11 cellular contexts compared by ENCODE assay signal in genomic region chr12:100794441-100795192, GRCh38. TPM values are rescaled to one million over a fixed set of nuclear protein-coding genes. Genes with fewer than 3 reads are reported as not detected.
DNase-seq lines count a peak whose midpoint lies in the region; ATAC-seq, FAIRE-seq and TF ChIP-seq lines count a peak whose summit lies in the region.
"Had no signal": no experiment of that assay in that cellular context is flagged by ENCODE, and none has a peak within 500 bp of the region (broad histone marks: within the 10 kb centered on the region; RNA-seq: fewer than 3 reads in every experiment).

Gene ANO4, plus strand, starts transcription at chr12:100794776. Its CDS starts 107,010 bp downstream, at chr12:100901786.

- BruUV-seq in OCI-LY7 (replicated peaks; lab: Mats Ljungman, UMichigan) (no TSS peak), HepG2 (replicated peaks; lab: Mats Ljungman, UMichigan) (no TSS peak)

- no peaks in the 10 kb centered on the region for H3K9me2 ChIP-seq in OCI-LY7 (ENCODE audit: insufficient read depth, low read length)

- no peak within 1 kb of the TSS for H3K9ac ChIP-seq in HepG2 (ENCODE audit: insufficient read depth, low read depth, low read length)

- peak within 1 kb of the TSS; percentile 80 for H3K4me3 Mint-ChIP-seq in neural crest cell
- H3K4me3 Mint-ChIP-seq: activated T-helper 1 cell treated with anti-CD3 and anti-CD28 coated beads, Interleukin-12 subunit alpha, Interleukin-12 subunit beta, Interleukin-2, Interleukin-4 antibody, amounts not matched to agents 30 ng/mL and 10 ng/mL and 1 ng/mL, durations not matched to agents 14 hours and 24 hours and 36 hours had no signal

- peaks cover 14% of the 10 kb centered on the region for H3K27me3 Mint-ChIP-seq in neural crest cell (ENCODE audit: low read depth)

- intact Hi-C loops in OCI-LY7 (cut with micrococcal nuclease; ENCODE audit: unreplicated experiment), result no loop called here
- intact Hi-C loops in HepG2 (cut with micrococcal nuclease; ENCODE audit: unreplicated experiment), result no loop called here
- intact Hi-C loops in aorta (cut with DNase I), result no loop called here

- no peaks in the 10 kb centered on the region for H3K4me1 ChIP-seq in OCI-LY7 (ENCODE audit: insufficient read depth, low read length, poor library complexity, severe bottlenecking)
- no peaks in the 10 kb centered on the region for H3K4me1 ChIP-seq in HepG2 (ENCODE audit: insufficient read depth, low read length)
- no peaks in the 10 kb centered on the region for H3K4me1 ChIP-seq in aorta (ENCODE audit: control insufficient read depth in 1 of 2, insufficient read depth in 2 of 2, low read length in 2 of 2)

- H2AFZ ChIP-seq in OCI-LY7 (ENCODE audit: low read length), result no peak within 1 kb of the TSS
- H2AFZ ChIP-seq in HepG2 (ENCODE audit: low read length), result no peak within 1 kb of the TSS

- H3K4me3 ChIP-seq in coronary artery (peak within 1 kb of the TSS; percentile 55), OCI-LY7 (ENCODE audit: low read depth, low read length, poor library complexity, severe bottlenecking) (no peak within 1 kb of the TSS), HepG2 (replicated peaks in 1 of 3; ENCODE audit: insufficient read depth in 1 of 3, low read depth in 2 of 3, low read length in 3 of 3) (no peak within 1 kb of the TSS), aorta (ENCODE audit: low read length in 2 of 2) (peak within 1 kb of the TSS in 1 of 2 donors; percentile 36)
- H3K4me3 ChIP-seq: SJSA1 had no signal

- no peak within 1 kb of the TSS for H3K4me2 ChIP-seq in OCI-LY7 (ENCODE audit: low read length)
- H3K4me2 ChIP-seq in HepG2 (ENCODE audit: low read depth, low read length), result no peak within 1 kb of the TSS

- ATAC-seq in HepG2 (no peak), aorta (ENCODE audit: low FRiP score) (no peak)

- H3K36me3 Mint-ChIP-seq in neural crest cell (ENCODE audit: low read depth), result no peaks in the 10 kb centered on the region

- no peak for TF ChIP-seq CTCF in coronary artery (IDR thresholded peaks at IDR 0.05)
- TF ChIP-seq CTCF in neural crest cell (conservative IDR thresholded peaks at IDR 0.05), result no peak
- no peak for TF ChIP-seq CTCF in OCI-LY7 (conservative IDR thresholded peaks at IDR 0.05; ENCODE audit: low read length)
- no peak for TF ChIP-seq CTCF in HepG2 (CRISPR knock-in tag; IDR thresholded peaks at IDR 0.05)

- no peak for TF ChIP-seq POLR2A in HepG2 (IDR thresholded peaks at IDR 0.05; ENCODE audit: insufficient read depth in 1 of 2, low read depth in 2 of 2, low read length in 2 of 2)

- no peaks in the 10 kb centered on the region for H3K36me3 ChIP-seq in OCI-LY7 (ENCODE audit: insufficient read depth, low read length)
- H3K36me3 ChIP-seq in HepG2 (replicated peaks in 1 of 2; ENCODE audit: control insufficient read depth in 1 of 2, insufficient read depth in 2 of 2, low read length in 2 of 2), result no peaks in the 10 kb centered on the region
- H3K36me3 ChIP-seq in aorta (ENCODE audit: control insufficient read depth in 1 of 2, insufficient read depth in 2 of 2, low read length in 1 of 2), result no peaks in the 10 kb centered on the region
- H3K36me3 ChIP-seq: SJSA1 had no signal

- TF ChIP-seq EP300 in HepG2 (IDR thresholded peaks at IDR 0.05; ENCODE audit: low read depth in 2 of 2, low read length in 2 of 2), result no peak
- no peak for TF ChIP-seq EP300 in HepG2 (CRISPR knock-in tag; IDR thresholded peaks at IDR 0.05; ENCODE audit: borderline replicate concordance)

- WGBS in HepG2 (ENCODE audit: low lambda C conversion rate), result 12% methylated on average over 17 of the region's 18 CpGs
- WGBS in aorta, 2 donors, result 4 to 5% methylated on average over 18 of the region's 18 CpGs

- CTCF ChIA-PET in OCI-LY7 (lab: Charles Lee; ENCODE audit: unreplicated experiment), result no interaction called here
- CTCF ChIA-PET in HepG2 (lab: Yijun Ruan, JAX; ENCODE audit: low intra/inter-chr PET ratio, low total read pairs), result no interaction called here

- H3K9me3 Mint-ChIP-seq in neural crest cell, result no peaks in the 10 kb centered on the region
- H3K9me3 Mint-ChIP-seq: activated T-helper 1 cell treated with anti-CD3 and anti-CD28 coated beads, Interleukin-12 subunit alpha, Interleukin-12 subunit beta, Interleukin-2, Interleukin-4 antibody, amounts not matched to agents 30 ng/mL and 10 ng/mL and 1 ng/mL, durations not matched to agents 14 hours and 24 hours and 36 hours had no signal

- POLR2A ChIA-PET in OCI-LY7 (lab: Charles Lee), result interaction anchor here (0.7 kb wide), 1 partner anchor 19 kb away, joined by 3 read pairs; no protein-coding TSS in a partner anchor
- POLR2A ChIA-PET in HepG2 (lab: Yijun Ruan, JAX), result no interaction called here

- FAIRE-seq in HepG2 (lab: Jason Lieb, UNC), result no peak
- FAIRE-seq: G401.6 had no signal

- H3K27ac Mint-ChIP-seq in neural crest cell (ENCODE audit: unreplicated experiment), result peak within 1 kb of the TSS; percentile 63
- H3K27ac Mint-ChIP-seq: activated T-helper 1 cell treated with anti-CD3 and anti-CD28 coated beads, Interleukin-12 subunit alpha, Interleukin-12 subunit beta, Interleukin-2, Interleukin-4 antibody, amounts not matched to agents 30 ng/mL and 10 ng/mL and 1 ng/mL, durations not matched to agents 14 hours and 24 hours and 36 hours had no signal

- H4K20me1 ChIP-seq in OCI-LY7 (ENCODE audit: insufficient read depth, low read length) (no peaks in the 10 kb centered on the region), HepG2 (ENCODE audit: insufficient read depth, low read length) (no peaks in the 10 kb centered on the region)

- H3K79me2 ChIP-seq in OCI-LY7 (ENCODE audit: insufficient read depth, low read depth, low read length) (no peaks in the 10 kb centered on the region), HepG2 (ENCODE audit: insufficient read depth, low read length) (no peaks in the 10 kb centered on the region)

- peaks cover 18% of the 10 kb centered on the region for H3K4me1 Mint-ChIP-seq in neural crest cell

- H3K9me3 ChIP-seq in OCI-LY7 (ENCODE audit: low read length), result no peaks in the 10 kb centered on the region
- no peaks in the 10 kb centered on the region for H3K9me3 ChIP-seq in HepG2 (ENCODE audit: low read length)
- H3K9me3 ChIP-seq in aorta (ENCODE audit: control insufficient read depth, low read length), result no peaks in the 10 kb centered on the region
- H3K9me3 ChIP-seq: SJSA1 had no signal

- TF ChIP-seq RAD21 in HepG2 (CRISPR knock-in tag; IDR thresholded peaks at IDR 0.05), result no peak

- DNase-seq in Ammon's horn (ENCODE audit: low spot score) (peak; percentile 73), NCI-H187 treated with DMSO at 0.1 percent for 48 hours (lab: John Stamatoyannopoulos, UW) (peak; percentile 46), coronary artery (ENCODE audit: low spot score) (no peak), neural crest cell (ENCODE audit: low read depth, low spot score) (peak; percentile 5), OCI-LY7 (ENCODE audit: low spot score) (no peak), HepG2 (ENCODE audit: low spot score) (no peak), aorta (no peak), COLO829 (ENCODE audit: low spot score) (no peak)

- no peak within 1 kb of the TSS for H3K27ac ChIP-seq in coronary artery
- no peak within 1 kb of the TSS for H3K27ac ChIP-seq in OCI-LY7 (ENCODE audit: low read depth, low read length, poor library complexity, severe bottlenecking)
- H3K27ac ChIP-seq in HepG2 (ENCODE audit: extremely low read length, insufficient read depth, low read length), result no peak within 1 kb of the TSS
- H3K27ac ChIP-seq in aorta (ENCODE audit: low read depth in 1 of 2, low read length in 2 of 2), result no peak within 1 kb of the TSS
- H3K27ac ChIP-seq: SJSA1 had no signal

- H3K27me3 ChIP-seq in HepG2 (ENCODE audit: control insufficient read depth in 1 of 2, insufficient read depth in 2 of 2, low read length in 2 of 2), result peaks cover 1 to 18% of the 10 kb centered on the region in 2 experiments; a peak in 4 of 5 replicates
- H3K27me3 ChIP-seq in aorta (ENCODE audit: control insufficient read depth in 1 of 2, insufficient read depth in 2 of 2, low read length in 1 of 2), result no peaks in the 10 kb centered on the region

- in situ Hi-C loops in HepG2 (cut with HindIII; ENCODE audit: extremely low pct_ligation_motif_present, low pct_unique_long_range_greater_than_20kb), result no loop called here

TF ChIP-seq in HepG2, 621 proteins besides CTCF, POLR2A, EP300 and RAD21 (continues in another document):
- TF ChIP-seq ZNF740 (CRISPR knock-in tag; IDR thresholded peaks at IDR 0.05), result no peak
- TF ChIP-seq SMC3 (IDR thresholded peaks at IDR 0.05; ENCODE audit: low read length), result no peak
- no peak for TF ChIP-seq XRCC5 (optimal IDR thresholded peaks at IDR 0.05; ENCODE audit: low read length)

RNA-seq across cellular contexts. Expression of gene ANO4, which starts in this region (rescaled TPM):
- total RNA-seq in neural crest cell, result 0.23 and 0.61 TPM in 2 replicates
- not detected in 2 replicates for total RNA-seq in OCI-LY7 (2014; rRNA removed; shearing (Covaris generic))
- not detected in 2 replicates for total RNA-seq in OCI-LY7 (2022)
- total RNA-seq in HepG2 (2016; rRNA removed; fragmentation: Illumina TruSeq; extraction: Trizol), result not detected in 2 replicates
- not detected in 2 replicates for total RNA-seq in HepG2 (2016; cell fraction: cytosol; rRNA removed; fragmentation: Illumina TruSeq; extraction: Trizol; ENCODE audit: low read depth)
- 0.04 TPM in 1 of 2 replicates, not detected in the other for total RNA-seq in HepG2 (2016; cell fraction: insoluble cytoplasmic fraction; rRNA removed; fragmentation: Illumina TruSeq; extraction: Trizol)
- not detected in 2 replicates for total RNA-seq in HepG2 (2016; cell fraction: membrane; rRNA removed; fragmentation: Illumina TruSeq; extraction: Trizol)
- total RNA-seq in HepG2 (2016; cell fraction: nucleus; rRNA removed; fragmentation: Illumina TruSeq; extraction: Trizol), result not detected in 2 replicates
- 0.13 TPM in 1 of 2 replicates, not detected in the other for polyA plus RNA-seq in HepG2 (2011; rRNA removed)
- 0.03 TPM in 1 of 2 replicates, not detected in the other for polyA plus RNA-seq in HepG2 (2011; cell fraction: cytosol; rRNA removed)
- polyA plus RNA-seq in HepG2 (2011; cell fraction: nucleus; rRNA removed), result 0.05 TPM in 1 of 2 replicates, not detected in the other
- not detected in 2 replicates for polyA plus RNA-seq in HepG2 (2012)
- polyA plus RNA-seq in HepG2 (2016; cell fraction: cytosol; fragmentation: Illumina TruSeq; extraction: Trizol; ENCODE audit: low read depth), result not detected in 2 replicates
- not detected in 2 replicates for polyA plus RNA-seq in HepG2 (2016; cell fraction: insoluble cytoplasmic fraction; fragmentation: Illumina TruSeq; extraction: Trizol; ENCODE audit: low read depth)
- polyA plus RNA-seq in HepG2 (2016; cell fraction: membrane; fragmentation: Illumina TruSeq; extraction: Trizol; ENCODE audit: low read depth), result not detected in 2 replicates
- polyA plus RNA-seq in HepG2 (2016; cell fraction: nucleus; fragmentation: Illumina TruSeq; extraction: Trizol; ENCODE audit: insufficient read depth, low read depth), result not detected in 2 replicates
- polyA minus RNA-seq in HepG2 (2011; rRNA and poly(A)+ RNA removed; ENCODE audit: low replicate concordance), result not detected in 2 replicates
- not detected in 2 replicates for polyA minus RNA-seq in HepG2 (2011; cell fraction: cytosol; rRNA and poly(A)+ RNA removed)
- not detected in 2 replicates for polyA minus RNA-seq in HepG2 (2011; cell fraction: nucleus; rRNA and poly(A)+ RNA removed)
- total RNA-seq in aorta, result under 1 TPM; 0.32 to 0.42 TPM
- polyA plus RNA-seq in aorta, result not detected
- total RNA-seq: activated T-helper 1 cell treated with anti-CD3 and anti-CD28 coated beads, Interleukin-12 subunit alpha, Interleukin-12 subunit beta, Interleukin-2, Interleukin-4 antibody, amounts not matched to agents 30 ng/mL and 10 ng/mL and 1 ng/mL, durations not matched to agents 14 hours and 24 hours and 36 hours had no signal

Comparison
In these comparisons a context has a peak if more than half of its experiments do, and no peak if none do; other contexts are left out.
1. Peak in DNase-seq in neural crest cell; RNA of the gene not detected or under 1 TPM.
2. DNase-seq: peak in Ammon's horn (single experiment) and NCI-H187 treated with DMSO at 0.1 percent for 48 hours (single experiment); none in coronary artery (single experiment), OCI-LY7 (single experiment), HepG2 (single experiment), aorta (0 of 2) and COLO829 (single experiment).